Comparison of ENCODE assay signal across 11 cellular contexts in the genomic region with DNA sequence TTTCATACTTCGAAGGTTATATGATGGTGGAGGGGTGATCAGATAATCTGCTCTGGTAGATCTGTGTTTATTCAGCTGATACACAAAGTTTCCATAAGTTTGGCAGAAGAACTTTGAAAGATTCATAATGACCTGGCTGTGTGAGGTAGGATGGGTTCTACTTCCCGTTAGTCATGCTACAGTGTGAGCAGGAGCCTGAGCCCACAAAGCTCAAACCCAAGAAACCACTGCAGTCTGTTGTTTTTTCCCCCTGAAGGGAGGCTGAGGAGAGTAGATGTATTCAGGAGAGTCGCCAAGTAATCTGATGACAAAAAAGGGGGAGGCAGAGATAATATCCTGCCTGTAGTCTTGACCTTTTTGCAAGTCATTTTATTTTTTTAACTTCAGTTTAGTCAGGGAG. TPM values are rescaled to one million over a fixed set of nuclear protein-coding genes. Genes with fewer than 3 reads are reported as not detected.
A peak's percentile ranks its signal among the peaks of the same experiment; 100 is the strongest.
DNase-seq lines count a peak whose midpoint lies in the region; ATAC-seq and TF ChIP-seq lines count a peak whose summit lies in the region.
"Had no signal": no experiment of that assay in that cellular context is flagged by ENCODE, and none has a peak within 500 bp of the region (broad histone marks: within the 10 kb centered on the region; RNA-seq: fewer than 3 reads in every experiment).

No MANE protein-coding gene starts in this region.

- no peak for TF ChIP-seq EP300 in sigmoid colon (IDR thresholded peaks at IDR 0.05)

- H3K36me3 ChIP-seq in sigmoid colon, result no peaks in the 10 kb centered on the region
- H3K36me3 ChIP-seq in mucosa of descending colon (ENCODE audit: low read depth), result no peaks in the 10 kb centered on the region
- H3K36me3 ChIP-seq: adrenal gland, neutrophil had no signal

- DNase-seq in activated CD4-positive, alpha-beta T cell treated with anti-CD3 and anti-CD28 coated beads, Interleukin-2, amount 10 ng/mL, durations not matched to agents 24 days and 14 days, result peak; percentile 71
- DNase-seq in activated CD4-positive, alpha-beta T cell treated with anti-CD3 and anti-CD28 coated beads, Interleukin-2, amount 50 U/mL, for 1 hour, result no peak
- DNase-seq in SK-MEL-5 (ENCODE audit: low read depth, low spot score) (peak; percentile 22), choroid plexus epithelial cell (ENCODE audit: low read depth) (peak; percentile 62), renal cortical epithelial cell (ENCODE audit: low read depth) (peak; percentile 18), sigmoid colon (no peak), mucosa of descending colon (no peak)
- DNase-seq: adrenal gland, head of caudate nucleus had no signal

- no peak overlapping the region for H3K4me3 Mint-ChIP-seq in activated CD4-positive, alpha-beta T cell treated with anti-CD3 and anti-CD28 coated beads, Interleukin-2, amount 10 ng/mL, durations not matched to agents 24 days and 14 days

- peak overlapping the region; percentile 21 for H3K27ac Mint-ChIP-seq in activated CD4-positive, alpha-beta T cell treated with anti-CD3 and anti-CD28 coated beads, Interleukin-2, amount 10 ng/mL, durations not matched to agents 24 days and 14 days

- 79 to 87% methylated on average over 3 of the region's 3 CpGs for WGBS in sigmoid colon, 2 donors

- H3K27ac ChIP-seq in sigmoid colon, result no peak overlapping the region
- H3K27ac ChIP-seq: adrenal gland, neutrophil had no signal

- in situ Hi-C loops in SK-MEL-5 (cut with HindIII; ENCODE audit: low pct_unique_long_range_greater_than_20kb, low sequenced_read_pairs), result no loop called here

- H3K27me3 Mint-ChIP-seq in activated CD4-positive, alpha-beta T cell treated with anti-CD3 and anti-CD28 coated beads, Interleukin-2, amount 10 ng/mL, durations not matched to agents 24 days and 14 days, result peaks cover 11% of the 10 kb centered on the region

- H3K36me3 Mint-ChIP-seq in activated CD4-positive, alpha-beta T cell treated with anti-CD3 and anti-CD28 coated beads, Interleukin-2, amount 10 ng/mL, durations not matched to agents 24 days and 14 days (ENCODE audit: low read depth), result no peaks in the 10 kb centered on the region

- no peak for TF ChIP-seq POLR2A in sigmoid colon (IDR thresholded peaks at IDR 0.05)

- TF ChIP-seq CTCF in choroid plexus epithelial cell (conservative IDR thresholded peaks at IDR 0.05; ENCODE audit: low read depth, low read length) (no peak), sigmoid colon (IDR thresholded peaks at IDR 0.05) (no peak), mucosa of descending colon (IDR thresholded peaks at IDR 0.05) (no peak)

- no peaks in the 10 kb centered on the region for H3K4me1 ChIP-seq in sigmoid colon
- no peaks in the 10 kb centered on the region for H3K4me1 ChIP-seq in mucosa of descending colon (ENCODE audit: low read depth)
- H3K4me1 ChIP-seq: adrenal gland had no signal

- ATAC-seq in GM21528 (IDR thresholded peaks at IDR 0.05; ENCODE audit: low FRiP score, unreplicated experiment) (no peak), mucosa of descending colon (no peak)

- H3K4me3 ChIP-seq in choroid plexus epithelial cell (ENCODE audit: low read depth, low read length) (no peak overlapping the region), sigmoid colon (no peak overlapping the region), mucosa of descending colon (no peak overlapping the region)
- H3K4me3 ChIP-seq: adrenal gland had no signal

- H3K4me1 Mint-ChIP-seq in activated CD4-positive, alpha-beta T cell treated with anti-CD3 and anti-CD28 coated beads, Interleukin-2, amount 10 ng/mL, durations not matched to agents 24 days and 14 days, result peaks cover 14% of the 10 kb centered on the region

- no peaks in the 10 kb centered on the region for H3K27me3 ChIP-seq in sigmoid colon
- H3K27me3 ChIP-seq: adrenal gland, neutrophil had no signal

- no peaks in the 10 kb centered on the region for H3K9me3 ChIP-seq in sigmoid colon
- H3K9me3 ChIP-seq in mucosa of descending colon, result no peaks in the 10 kb centered on the region
- H3K9me3 ChIP-seq: adrenal gland, neutrophil had no signal

- intact Hi-C loops in activated CD4-positive, alpha-beta T cell treated with anti-CD3 and anti-CD28 coated beads, Interleukin-2, amount 10 ng/mL, durations not matched to agents 24 days and 14 days (cut with micrococcal nuclease), result loop anchor here (1.0 to 5.0 kb wide), 2 partner anchors 19 to 53 kb away; partner anchors contain the start of gene PPP3CA
- intact Hi-C loops in sigmoid colon (cut with DNase I) (no loop called here), mucosa of descending colon (cut with DNase I, micrococcal nuclease) (no loop called here)

- peaks cover 3% of the 10 kb centered on the region for H3K9me3 Mint-ChIP-seq in activated CD4-positive, alpha-beta T cell treated with anti-CD3 and anti-CD28 coated beads, Interleukin-2, amount 10 ng/mL, durations not matched to agents 24 days and 14 days

RNA-seq across cellular contexts. Expression of gene PPP3CA, which starts 52.8 kb away (rescaled TPM):
- total RNA-seq in activated CD4-positive, alpha-beta T cell treated with anti-CD3 and anti-CD28 coated beads, Interleukin-2, amount 10 ng/mL, durations not matched to agents 24 days and 14 days, result 6.3 and 7.1 TPM in 2 replicates
- 9.7 and 10.8 TPM in 2 replicates for total RNA-seq in SK-MEL-5 (2014; rRNA removed; shearing (Covaris generic))
- 9.1 TPM in 2 replicates for polyA plus RNA-seq in SK-MEL-5 (2015; cell fraction: cytosol; rRNA removed)
- polyA plus RNA-seq in SK-MEL-5 (2015; cell fraction: nucleus; rRNA removed), result 3.6 and 4.6 TPM in 2 replicates
- total RNA-seq in renal cortical epithelial cell, result 32.3 and 44.5 TPM in 2 replicates
- total RNA-seq in sigmoid colon, result 10 to 100 TPM; 26.2 to 47.7 (median 30.8) TPM
- polyA plus RNA-seq in sigmoid colon, result 10 to 100 TPM; 11.8 to 15.0 (median 13.9) TPM
- 10 to 100 TPM; 38.3 to 47.6 (median 40.4) TPM for total RNA-seq in mucosa of descending colon

Comparison
In these comparisons a context has a peak if more than half of its experiments do, and no peak if none do; other contexts are left out.
1. DNase-seq: peak in activated CD4-positive, alpha-beta T cell treated with anti-CD3 and anti-CD28 coated beads, Interleukin-2, amount 10 ng/mL, durations not matched to agents 24 days and 14 days (single experiment), SK-MEL-5 (single experiment), choroid plexus epithelial cell (single experiment) and renal cortical epithelial cell (single experiment); none in activated CD4-positive, alpha-beta T cell treated with anti-CD3 and anti-CD28 coated beads, Interleukin-2, amount 50 U/mL, for 1 hour (single experiment), sigmoid colon (single experiment) and mucosa of descending colon (0 of 3).